Comparison of ENCODE assay signal across 16 cellular contexts in the genomic region with DNA sequence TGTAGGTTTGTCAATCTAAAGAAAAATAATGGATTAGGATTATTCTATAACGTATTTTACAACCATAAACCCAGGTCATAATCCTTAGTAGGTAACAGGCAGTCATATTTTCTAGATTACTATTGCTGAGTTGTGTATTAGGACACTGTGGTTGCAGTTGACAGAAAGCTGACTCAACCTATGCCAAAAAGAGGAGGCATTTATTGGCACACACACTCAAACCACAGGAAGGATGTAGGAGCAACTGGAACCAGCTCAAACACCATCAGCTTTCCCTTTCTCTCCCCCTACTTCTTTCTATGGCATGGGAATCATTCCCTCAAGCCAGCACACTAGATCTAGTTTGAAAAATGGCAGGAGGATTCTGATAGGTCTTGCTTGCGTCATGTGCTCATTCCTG.
DNase-seq lines count a peak whose midpoint lies in the region; ATAC-seq and TF ChIP-seq lines count a peak whose summit lies in the region.
"Had no signal": no experiment of that assay in that cellular context is flagged by ENCODE, and none has a peak within 500 bp of the region (broad histone marks: within the 10 kb centered on the region; RNA-seq: fewer than 3 reads in every experiment).

No MANE protein-coding gene starts in this region.

- peaks cover 0 to 26% of the 10 kb centered on the region in 2 donors for H3K27me3 Mint-ChIP-seq in natural killer cell treated with Interleukin-12 subunit alpha and Interleukin-12 subunit beta and Interleukin-15 and Interleukin-18, amount 100 ng/mL, for 72 hours
- H3K27me3 Mint-ChIP-seq in natural killer cell (ENCODE audit: low read depth in 2 of 2): peaks cover 0 to 34% of the 10 kb centered on the region in 2 donors

- CTCF ChIA-PET in RWPE1 (lab: Yijun Ruan, JAX): no interaction called here

- peak overlapping the region; percentile 63 for H3K4me3 Mint-ChIP-seq in natural killer cell treated with Interleukin-12 subunit alpha and Interleukin-12 subunit beta and Interleukin-15 and Interleukin-18, amount 100 ng/mL, for 72 hours
- no peak overlapping the region for H3K4me3 Mint-ChIP-seq in natural killer cell
- H3K4me3 Mint-ChIP-seq: activated T-cell treated with anti-CD3 and anti-CD28 coated beads, Interleukin-2, amount 50 U/mL, for 4 hours had no signal

- DNase-seq in natural killer cell treated with Interleukin-12 subunit alpha and Interleukin-12 subunit beta and Interleukin-15 and Interleukin-18, amount 100 ng/mL, for 72 hours (ENCODE audit: low spot score): no peak
- DNase-seq in natural killer cell (no peak), RWPE1 (ENCODE audit: low spot score) (peak; percentile 26), fibroblast of pulmonary artery (ENCODE audit: low read depth) (peak; percentile 82), NCI-H146 treated with DMSO at 0.1 percent for 48 hours (lab: John Stamatoyannopoulos, UW; ENCODE audit: unreplicated experiment) (no peak), NCI-H82 (lab: John Stamatoyannopoulos, UW) (no peak), NCI-H1105 (lab: John Stamatoyannopoulos, UW) (no peak)
- DNase-seq: ACHN; activated T-cell treated with anti-CD3 and anti-CD28 coated beads, Interleukin-2, amount 50 U/mL, for 4 hours; adrenal gland; DND-41; lower lobe of right lung; NCI-H1694; NCI-H774; ovary had no signal

- POLR2A ChIA-PET in RWPE1 (lab: Yijun Ruan, JAX; ENCODE audit: low non-redundant PET): no interaction called here

- peak; percentile 77 to 80 for ATAC-seq in natural killer cell treated with Interleukin-12 subunit alpha and Interleukin-12 subunit beta and Interleukin-15 and Interleukin-18, amount 100 ng/mL, for 72 hours
- no peak for ATAC-seq in natural killer cell
- ATAC-seq in GM19467 (IDR thresholded peaks at IDR 0.05; ENCODE audit: unreplicated experiment): no peak
- ATAC-seq: activated T-cell treated with anti-CD3 and anti-CD28 coated beads, Interleukin-2, amount 50 U/mL, for 4 hours; lower lobe of right lung had no signal

- H3K4me3 ChIP-seq in fibroblast of pulmonary artery (replicated peaks; ENCODE audit: low read depth, low read length): no peak overlapping the region
- H3K4me3 ChIP-seq: adrenal gland, lower lobe of right lung, ovary had no signal

- intact Hi-C loops in natural killer cell (cut with micrococcal nuclease): no loop called here

- peaks cover 10% of the 10 kb centered on the region for H3K36me3 Mint-ChIP-seq in natural killer cell treated with Interleukin-12 subunit alpha and Interleukin-12 subunit beta and Interleukin-15 and Interleukin-18, amount 100 ng/mL, for 72 hours
- H3K36me3 Mint-ChIP-seq in natural killer cell: peaks cover 10% of the 10 kb centered on the region

- peaks cover 13% of the 10 kb centered on the region for H3K9me3 Mint-ChIP-seq in natural killer cell treated with Interleukin-12 subunit alpha and Interleukin-12 subunit beta and Interleukin-15 and Interleukin-18, amount 100 ng/mL, for 72 hours
- H3K9me3 Mint-ChIP-seq in natural killer cell: peaks cover 2 to 4% of the 10 kb centered on the region in 2 donors
- H3K9me3 Mint-ChIP-seq: activated T-cell treated with anti-CD3 and anti-CD28 coated beads, Interleukin-2, amount 50 U/mL, for 4 hours had no signal

- peak overlapping the region; percentile 31; the same call in 1 of the 2 replicates for H3K27ac ChIP-seq in RWPE1
- H3K27ac ChIP-seq: adrenal gland, lower lobe of right lung, ovary had no signal

- peaks cover 8 to 11% of the 10 kb centered on the region in 2 donors for H3K4me1 Mint-ChIP-seq in natural killer cell treated with Interleukin-12 subunit alpha and Interleukin-12 subunit beta and Interleukin-15 and Interleukin-18, amount 100 ng/mL, for 72 hours (ENCODE audit: low read depth in 2 of 2)
- H3K4me1 Mint-ChIP-seq in natural killer cell: peaks cover 0 to 4% of the 10 kb centered on the region in 2 donors

- peak overlapping the region; percentile 8 to 50 for H3K27ac Mint-ChIP-seq in natural killer cell treated with Interleukin-12 subunit alpha and Interleukin-12 subunit beta and Interleukin-15 and Interleukin-18, amount 100 ng/mL, for 72 hours
- H3K27ac Mint-ChIP-seq in natural killer cell: no peak overlapping the region

- TF ChIP-seq CTCF in natural killer cell (IDR thresholded peaks at IDR 0.05) (no peak), RWPE1 (conservative IDR thresholded peaks at IDR 0.05; ENCODE audit: low read depth) (no peak), fibroblast of pulmonary artery (IDR thresholded peaks at IDR 0.05; ENCODE audit: low read length, missing control alignments) (no peak)

Comparison
In these comparisons a context has a peak if more than half of its experiments do, and no peak if none do; other contexts are left out.
1. ATAC-seq: peak in natural killer cell treated with Interleukin-12 subunit alpha and Interleukin-12 subunit beta and Interleukin-15 and Interleukin-18, amount 100 ng/mL, for 72 hours (2 of 2); none in natural killer cell (0 of 3) and GM19467 (single experiment).
2. H3K27ac Mint-ChIP-seq: peak in natural killer cell treated with Interleukin-12 subunit alpha and Interleukin-12 subunit beta and Interleukin-15 and Interleukin-18, amount 100 ng/mL, for 72 hours (2 of 2); none in natural killer cell (0 of 2).
3. DNase-seq: peak in RWPE1 (single experiment) and fibroblast of pulmonary artery (single experiment); none in natural killer cell treated with Interleukin-12 subunit alpha and Interleukin-12 subunit beta and Interleukin-15 and Interleukin-18, amount 100 ng/mL, for 72 hours (single experiment), natural killer cell (single experiment), NCI-H146 treated with DMSO at 0.1 percent for 48 hours (single experiment), NCI-H82 (single experiment) and NCI-H1105 (single experiment).